ENCODE assay signal across 21 cellular contexts in the genomic region with DNA sequence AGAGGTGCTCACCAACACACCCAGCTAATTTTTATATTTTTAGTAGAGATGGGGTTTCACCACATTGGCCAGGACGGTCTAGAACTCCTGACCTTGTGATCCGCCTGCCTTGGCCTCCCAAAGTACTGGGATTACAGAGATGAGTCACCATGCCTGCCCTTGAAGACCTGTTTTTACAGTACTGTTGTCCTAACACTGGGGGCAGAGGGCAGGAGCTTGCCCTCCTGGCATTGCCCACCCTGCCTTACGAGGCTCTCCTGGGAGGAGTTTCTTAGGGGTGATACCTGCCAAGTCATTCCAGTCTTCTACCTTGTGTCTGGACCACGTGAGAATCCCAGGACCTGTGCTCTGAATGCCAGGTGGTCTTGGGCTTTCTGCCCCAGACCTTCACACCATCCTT. TPM values are rescaled to one million over a fixed set of nuclear protein-coding genes. Genes with fewer than 3 reads are reported as not detected.
DNase-seq lines count a peak whose midpoint lies in the region; TF ChIP-seq lines count a peak whose summit lies in the region.
"Had no signal": no experiment of that assay in that cellular context is flagged by ENCODE, and none has a peak within 500 bp of the region (broad histone marks: within the 10 kb centered on the region; RNA-seq: fewer than 3 reads in every experiment).

No MANE protein-coding gene starts in this region.

- H3K9me3 ChIP-seq in Loucy (ENCODE audit: insufficient read depth, low read depth, low read length) (no peaks in the 10 kb centered on the region), neural progenitor cell (ENCODE audit: low read depth) (no peaks in the 10 kb centered on the region)
- H3K9me3 ChIP-seq: SJCRH30, transverse colon had no signal

- no peak for DNase-seq in activated CD4-positive, alpha-beta memory T cell treated with anti-CD3 and anti-CD28 coated beads, Interleukin-2, amount 10 ng/mL, durations not matched to agents 7 days and 5 days
- DNase-seq in activated CD4-positive, alpha-beta memory T cell treated with anti-CD3 and anti-CD28 coated beads for 36 hours: no peak
- no peak for DNase-seq in neural progenitor cell (ENCODE audit: low spot score)
- DNase-seq in NCI-H2171 treated with DMSO at 0.1 percent for 48 hours (lab: John Stamatoyannopoulos, UW): no peak
- no peak for DNase-seq in activated CD8-positive, alpha-beta memory T cell treated with anti-CD3 and anti-CD28 coated beads for 24 hours
- DNase-seq in LoVo (ENCODE audit: low spot score): no peak
- DNase-seq: activated CD4-positive, alpha-beta T cell treated with anti-CD3 and anti-CD28 coated beads for 1 hour; dorsolateral prefrontal cortex; erythroblast; NCI-H2081 treated with DMSO at 0.1 percent for 48 hours; nucleus accumbens; SJCRH30; T-helper 9 cell; transverse colon had no signal

- no peak overlapping the region for H3K27ac ChIP-seq in neural progenitor cell
- H3K27ac ChIP-seq: cardiac muscle cell, dorsolateral prefrontal cortex, SJCRH30, transverse colon had no signal

- intact Hi-C loops in activated CD4-positive, alpha-beta memory T cell treated with anti-CD3 and anti-CD28 coated beads for 36 hours (cut with micrococcal nuclease): no loop called here

- H3K36me3 ChIP-seq in Loucy (ENCODE audit: insufficient read depth, low read length): peaks cover 3% of the 10 kb centered on the region; the same call in 1 of the 2 replicates
- H3K36me3 ChIP-seq in neural progenitor cell: no peaks in the 10 kb centered on the region
- H3K36me3 ChIP-seq: cardiac muscle cell, transverse colon had no signal

- peaks cover 4% of the 10 kb centered on the region for H3K27me3 Mint-ChIP-seq in activated CD4-positive, alpha-beta memory T cell treated with anti-CD3 and anti-CD28 coated beads, Interleukin-2, amount 10 ng/mL, durations not matched to agents 7 days and 5 days
- no peaks in the 10 kb centered on the region for H3K27me3 Mint-ChIP-seq in activated CD4-positive, alpha-beta memory T cell treated with anti-CD3 and anti-CD28 coated beads for 36 hours
- H3K27me3 Mint-ChIP-seq in brain (peaks cover 4% of the 10 kb centered on the region), neural progenitor cell (ENCODE audit: insufficient read depth, low read depth) (peaks cover 10% of the 10 kb centered on the region)
- H3K27me3 Mint-ChIP-seq: stimulated activated naive CD8-positive, alpha-beta T cell treated with anti-CD3 and anti-CD28 coated beads, Interleukin-15, Interleukin-2, amounts not matched to agents 100 ng/mL and 50 ng/mL, for 24 hours had no signal

- peaks cover 8% of the 10 kb centered on the region; the same call in 1 of the 2 replicates for H3K79me2 ChIP-seq in Loucy (ENCODE audit: insufficient read depth, low read length)
- H3K79me2 ChIP-seq in neural progenitor cell (ENCODE audit: low read depth): peaks cover 13% of the 10 kb centered on the region

- no peak overlapping the region for H3K27ac Mint-ChIP-seq in activated CD4-positive, alpha-beta memory T cell treated with anti-CD3 and anti-CD28 coated beads, Interleukin-2, amount 10 ng/mL, durations not matched to agents 7 days and 5 days
- no peak overlapping the region for H3K27ac Mint-ChIP-seq in activated CD4-positive, alpha-beta memory T cell treated with anti-CD3 and anti-CD28 coated beads for 36 hours
- peak overlapping the region in 3 of 5 experiments; percentile 28 to 53 (median 47) for H3K27ac Mint-ChIP-seq in brain
- H3K27ac Mint-ChIP-seq in neural progenitor cell: no peak overlapping the region
- H3K27ac Mint-ChIP-seq: CD14-positive monocyte; stimulated activated naive CD8-positive, alpha-beta T cell treated with anti-CD3 and anti-CD28 coated beads, Interleukin-15, Interleukin-2, amounts not matched to agents 100 ng/mL and 50 ng/mL, for 24 hours had no signal

- CTCF ChIA-PET in activated CD4-positive, alpha-beta memory T cell treated with anti-CD3 and anti-CD28 coated beads, Interleukin-2, amount 10 ng/mL, durations not matched to agents 7 days and 5 days (lab: Charles Lee): interaction anchor here (1.2 to 2.0 kb wide), 2 partner anchors 21 to 58 kb away, joined by 4 to 5 read pairs; a partner anchor contains a TSS
- CTCF ChIA-PET in activated CD4-positive, alpha-beta memory T cell treated with anti-CD3 and anti-CD28 coated beads for 36 hours (lab: Charles Lee): interaction anchor here (1.2 kb wide), 1 partner anchor 21 kb away, joined by 5 read pairs; no protein-coding TSS in a partner anchor

- H3K4me3 Mint-ChIP-seq in activated CD4-positive, alpha-beta memory T cell treated with anti-CD3 and anti-CD28 coated beads, Interleukin-2, amount 10 ng/mL, durations not matched to agents 7 days and 5 days: peak overlapping the region; percentile 4
- no peak overlapping the region for H3K4me3 Mint-ChIP-seq in activated CD4-positive, alpha-beta memory T cell treated with anti-CD3 and anti-CD28 coated beads for 36 hours
- H3K4me3 Mint-ChIP-seq in brain (peak overlapping the region in 4 of 5 experiments; percentile 63 to 81 (median 80)), neural progenitor cell (peak overlapping the region; percentile 68)
- H3K4me3 Mint-ChIP-seq: CD14-positive monocyte had no signal

- H3K9ac ChIP-seq in Loucy (ENCODE audit: low read depth, low read length, poor library complexity, severe bottlenecking) (no peak overlapping the region), neural progenitor cell (no peak overlapping the region)

- H3K4me3 ChIP-seq in Loucy (ENCODE audit: low read length, poor library complexity, severe bottlenecking): peak overlapping the region; percentile 2
- no peak overlapping the region for H3K4me3 ChIP-seq in neural progenitor cell
- H3K4me3 ChIP-seq: cardiac muscle cell, dorsolateral prefrontal cortex, SJCRH30, transverse colon had no signal

- H3K27me3 ChIP-seq in Loucy (ENCODE audit: insufficient read depth, low read length, poor library complexity, severe bottlenecking): no peaks in the 10 kb centered on the region
- peaks cover 20% of the 10 kb centered on the region for H3K27me3 ChIP-seq in neural progenitor cell
- H3K27me3 ChIP-seq: cardiac muscle cell, dorsolateral prefrontal cortex, SJCRH30, transverse colon had no signal

- peaks cover 47% of the 10 kb centered on the region for H3K4me1 Mint-ChIP-seq in activated CD4-positive, alpha-beta memory T cell treated with anti-CD3 and anti-CD28 coated beads, Interleukin-2, amount 10 ng/mL, durations not matched to agents 7 days and 5 days
- peaks cover 36% of the 10 kb centered on the region for H3K4me1 Mint-ChIP-seq in activated CD4-positive, alpha-beta memory T cell treated with anti-CD3 and anti-CD28 coated beads for 36 hours (ENCODE audit: low read depth)
- peaks cover 27% of the 10 kb centered on the region for H3K4me1 Mint-ChIP-seq in brain
- H3K4me1 Mint-ChIP-seq in neural progenitor cell: peaks cover 19% of the 10 kb centered on the region

- TF ChIP-seq CTCF in Loucy (conservative IDR thresholded peaks at IDR 0.05; ENCODE audit: low read length): no peak
- TF ChIP-seq CTCF in brain (conservative IDR thresholded peaks at IDR 0.05): no peak
- TF ChIP-seq CTCF in neural progenitor cell (IDR thresholded peaks at IDR 0.05): no peak

- peak overlapping the region; percentile 23 for H3K4me2 ChIP-seq in Loucy (ENCODE audit: low read depth, low read length, poor library complexity, severe bottlenecking)
- H3K4me2 ChIP-seq in neural progenitor cell: no peak overlapping the region

- POLR2A ChIA-PET in activated CD4-positive, alpha-beta memory T cell treated with anti-CD3 and anti-CD28 coated beads, Interleukin-2, amount 10 ng/mL, durations not matched to agents 7 days and 5 days (lab: Charles Lee): interaction anchor here (0.9 to 1.0 kb wide), 2 partner anchors 12 to 114 kb away, joined by 3 read pairs; no protein-coding TSS in a partner anchor
- POLR2A ChIA-PET in activated CD4-positive, alpha-beta memory T cell treated with anti-CD3 and anti-CD28 coated beads for 36 hours (lab: Charles Lee): interaction anchor here (1.4 kb wide), 1 partner anchor 13 kb away, joined by 3 read pairs; no protein-coding TSS in a partner anchor

- H2AFZ ChIP-seq in Loucy (ENCODE audit: low read length) (no peak overlapping the region), neural progenitor cell (replicated peaks) (no peak overlapping the region)

- peaks cover 10% of the 10 kb centered on the region for H4K20me1 ChIP-seq in Loucy (ENCODE audit: insufficient read depth, low read length, poor library complexity, severe bottlenecking)
- H4K20me1 ChIP-seq in neural progenitor cell (ENCODE audit: low read depth): no peaks in the 10 kb centered on the region

- H3K4me1 ChIP-seq in Loucy (ENCODE audit: insufficient read depth, low read length, poor library complexity, severe bottlenecking): peaks cover 45% of the 10 kb centered on the region
- peaks cover 3% of the 10 kb centered on the region for H3K4me1 ChIP-seq in neural progenitor cell

- no peaks in the 10 kb centered on the region for H3K9me2 ChIP-seq in Loucy (replicated peaks; ENCODE audit: low read depth, low read length)

- peaks cover 15% of the 10 kb centered on the region for H3K36me3 Mint-ChIP-seq in activated CD4-positive, alpha-beta memory T cell treated with anti-CD3 and anti-CD28 coated beads, Interleukin-2, amount 10 ng/mL, durations not matched to agents 7 days and 5 days (ENCODE audit: low read depth)
- peaks cover 8% of the 10 kb centered on the region for H3K36me3 Mint-ChIP-seq in activated CD4-positive, alpha-beta memory T cell treated with anti-CD3 and anti-CD28 coated beads for 36 hours
- H3K36me3 Mint-ChIP-seq in brain: peaks cover 20% of the 10 kb centered on the region
- peaks cover 12% of the 10 kb centered on the region for H3K36me3 Mint-ChIP-seq in neural progenitor cell

- H3K9me3 Mint-ChIP-seq in activated CD4-positive, alpha-beta memory T cell treated with anti-CD3 and anti-CD28 coated beads, Interleukin-2, amount 10 ng/mL, durations not matched to agents 7 days and 5 days: no peaks in the 10 kb centered on the region
- H3K9me3 Mint-ChIP-seq in activated CD4-positive, alpha-beta memory T cell treated with anti-CD3 and anti-CD28 coated beads for 36 hours: no peaks in the 10 kb centered on the region
- H3K9me3 Mint-ChIP-seq in brain (peaks cover 0 to 2% (median under 1%) of the 10 kb centered on the region in 5 experiments), neural progenitor cell (peaks cover 5% of the 10 kb centered on the region)
- H3K9me3 Mint-ChIP-seq: CD14-positive monocyte; stimulated activated naive CD8-positive, alpha-beta T cell treated with anti-CD3 and anti-CD28 coated beads, Interleukin-15, Interleukin-2, amounts not matched to agents 100 ng/mL and 50 ng/mL, for 24 hours had no signal

- no peaks in the 10 kb centered on the region for H3F3A ChIP-seq in Loucy (ENCODE audit: low read depth)
- peaks cover 4% of the 10 kb centered on the region for H3F3A ChIP-seq in neural progenitor cell (ENCODE audit: low read depth)

RNA-seq across cellular contexts. Expression of a gene that starts 2.7 kb away (rescaled TPM):
- total RNA-seq in activated CD4-positive, alpha-beta memory T cell treated with anti-CD3 and anti-CD28 coated beads, Interleukin-2, amount 10 ng/mL, durations not matched to agents 7 days and 5 days: 10 to 100 TPM; 25.3 to 29.9 TPM
- total RNA-seq in activated CD4-positive, alpha-beta memory T cell treated with anti-CD3 and anti-CD28 coated beads for 36 hours: 10 to 100 TPM; 25.4 to 27.1 TPM
- polyA plus RNA-seq in brain (ENCODE audit: insufficient read depth, low read depth, low replicate concordance): 43.0 TPM
- 13.1 and 40.9 TPM in 2 replicates for total RNA-seq in neural progenitor cell (ENCODE audit: low replicate concordance)

RNA-seq across cellular contexts. Expression of a gene that starts 19.1 kb away (rescaled TPM):
- total RNA-seq in activated CD4-positive, alpha-beta memory T cell treated with anti-CD3 and anti-CD28 coated beads, Interleukin-2, amount 10 ng/mL, durations not matched to agents 7 days and 5 days: under 1 TPM in 1 of 2 experiments, not detected in 1; 0.15 TPM
- total RNA-seq in activated CD4-positive, alpha-beta memory T cell treated with anti-CD3 and anti-CD28 coated beads for 36 hours: under 1 TPM; 0.22 to 0.40 TPM
- 1.0 TPM for polyA plus RNA-seq in brain (ENCODE audit: insufficient read depth, low read depth, low replicate concordance)
- 0.25 TPM in 1 of 2 replicates, not detected in the other for total RNA-seq in neural progenitor cell (ENCODE audit: low replicate concordance)
- total RNA-seq: mesenteric fat pad, sciatic nerve, transverse colon had no signal
- polyA plus RNA-seq: CD14-positive monocyte had no signal

RNA-seq across cellular contexts. Expression of a gene that starts 33.1 kb away (rescaled TPM):
- not detected for total RNA-seq in activated CD4-positive, alpha-beta memory T cell treated with anti-CD3 and anti-CD28 coated beads, Interleukin-2, amount 10 ng/mL, durations not matched to agents 7 days and 5 days
- not detected for total RNA-seq in activated CD4-positive, alpha-beta memory T cell treated with anti-CD3 and anti-CD28 coated beads for 36 hours
- polyA plus RNA-seq in brain (ENCODE audit: insufficient read depth, low read depth, low replicate concordance): 1.1 TPM
- total RNA-seq in neural progenitor cell (ENCODE audit: low replicate concordance): 0.11 TPM in 1 of 2 replicates, not detected in the other
- total RNA-seq: mesenteric fat pad, sciatic nerve, transverse colon had no signal
- polyA plus RNA-seq: CD14-positive monocyte had no signal

RNA-seq across cellular contexts. Expression of a gene that starts 42.6 kb away (rescaled TPM):
- total RNA-seq in activated CD4-positive, alpha-beta memory T cell treated with anti-CD3 and anti-CD28 coated beads, Interleukin-2, amount 10 ng/mL, durations not matched to agents 7 days and 5 days: 10 to 100 TPM; 52.7 to 54.7 TPM
- 10 to 100 TPM; 83.0 to 85.8 TPM for total RNA-seq in activated CD4-positive, alpha-beta memory T cell treated with anti-CD3 and anti-CD28 coated beads for 36 hours
- 160 TPM for polyA plus RNA-seq in brain (ENCODE audit: insufficient read depth, low read depth, low replicate concordance)
- total RNA-seq in neural progenitor cell (ENCODE audit: low replicate concordance): 53.0 and 85.0 TPM in 2 replicates

RNA-seq across cellular contexts. Expression of a gene that starts 43.0 kb away (rescaled TPM):
- 10 to 100 TPM; 34.8 to 35.5 TPM for total RNA-seq in activated CD4-positive, alpha-beta memory T cell treated with anti-CD3 and anti-CD28 coated beads, Interleukin-2, amount 10 ng/mL, durations not matched to agents 7 days and 5 days
- total RNA-seq in activated CD4-positive, alpha-beta memory T cell treated with anti-CD3 and anti-CD28 coated beads for 36 hours: 10 to 100 TPM; 16.3 to 19.0 TPM
- polyA plus RNA-seq in brain (ENCODE audit: insufficient read depth, low read depth, low replicate concordance): 11.2 TPM
- 15.4 and 46.7 TPM in 2 replicates for total RNA-seq in neural progenitor cell (ENCODE audit: low replicate concordance)

Comparison
In these comparisons a context has a peak if more than half of its experiments do, and no peak if none do; other contexts are left out.
1. H3K27ac Mint-ChIP-seq: peak in brain (3 of 5); none in activated CD4-positive, alpha-beta memory T cell treated with anti-CD3 and anti-CD28 coated beads, Interleukin-2, amount 10 ng/mL, durations not matched to agents 7 days and 5 days (single experiment), activated CD4-positive, alpha-beta memory T cell treated with anti-CD3 and anti-CD28 coated beads for 36 hours (single experiment) and neural progenitor cell (single experiment).